Comparison of ENCODE assay signal across 1 cellular context in genomic region chr13:51552027-51552426, GRCh38.
TF ChIP-seq lines count a peak whose summit lies in the region.

No MANE protein-coding gene starts in this region.

TF ChIP-seq in GM23338, 12 proteins besides CTCF, POLR2A, EP300 and RAD21 (continued from another document):
- TF ChIP-seq, protein P1, sequence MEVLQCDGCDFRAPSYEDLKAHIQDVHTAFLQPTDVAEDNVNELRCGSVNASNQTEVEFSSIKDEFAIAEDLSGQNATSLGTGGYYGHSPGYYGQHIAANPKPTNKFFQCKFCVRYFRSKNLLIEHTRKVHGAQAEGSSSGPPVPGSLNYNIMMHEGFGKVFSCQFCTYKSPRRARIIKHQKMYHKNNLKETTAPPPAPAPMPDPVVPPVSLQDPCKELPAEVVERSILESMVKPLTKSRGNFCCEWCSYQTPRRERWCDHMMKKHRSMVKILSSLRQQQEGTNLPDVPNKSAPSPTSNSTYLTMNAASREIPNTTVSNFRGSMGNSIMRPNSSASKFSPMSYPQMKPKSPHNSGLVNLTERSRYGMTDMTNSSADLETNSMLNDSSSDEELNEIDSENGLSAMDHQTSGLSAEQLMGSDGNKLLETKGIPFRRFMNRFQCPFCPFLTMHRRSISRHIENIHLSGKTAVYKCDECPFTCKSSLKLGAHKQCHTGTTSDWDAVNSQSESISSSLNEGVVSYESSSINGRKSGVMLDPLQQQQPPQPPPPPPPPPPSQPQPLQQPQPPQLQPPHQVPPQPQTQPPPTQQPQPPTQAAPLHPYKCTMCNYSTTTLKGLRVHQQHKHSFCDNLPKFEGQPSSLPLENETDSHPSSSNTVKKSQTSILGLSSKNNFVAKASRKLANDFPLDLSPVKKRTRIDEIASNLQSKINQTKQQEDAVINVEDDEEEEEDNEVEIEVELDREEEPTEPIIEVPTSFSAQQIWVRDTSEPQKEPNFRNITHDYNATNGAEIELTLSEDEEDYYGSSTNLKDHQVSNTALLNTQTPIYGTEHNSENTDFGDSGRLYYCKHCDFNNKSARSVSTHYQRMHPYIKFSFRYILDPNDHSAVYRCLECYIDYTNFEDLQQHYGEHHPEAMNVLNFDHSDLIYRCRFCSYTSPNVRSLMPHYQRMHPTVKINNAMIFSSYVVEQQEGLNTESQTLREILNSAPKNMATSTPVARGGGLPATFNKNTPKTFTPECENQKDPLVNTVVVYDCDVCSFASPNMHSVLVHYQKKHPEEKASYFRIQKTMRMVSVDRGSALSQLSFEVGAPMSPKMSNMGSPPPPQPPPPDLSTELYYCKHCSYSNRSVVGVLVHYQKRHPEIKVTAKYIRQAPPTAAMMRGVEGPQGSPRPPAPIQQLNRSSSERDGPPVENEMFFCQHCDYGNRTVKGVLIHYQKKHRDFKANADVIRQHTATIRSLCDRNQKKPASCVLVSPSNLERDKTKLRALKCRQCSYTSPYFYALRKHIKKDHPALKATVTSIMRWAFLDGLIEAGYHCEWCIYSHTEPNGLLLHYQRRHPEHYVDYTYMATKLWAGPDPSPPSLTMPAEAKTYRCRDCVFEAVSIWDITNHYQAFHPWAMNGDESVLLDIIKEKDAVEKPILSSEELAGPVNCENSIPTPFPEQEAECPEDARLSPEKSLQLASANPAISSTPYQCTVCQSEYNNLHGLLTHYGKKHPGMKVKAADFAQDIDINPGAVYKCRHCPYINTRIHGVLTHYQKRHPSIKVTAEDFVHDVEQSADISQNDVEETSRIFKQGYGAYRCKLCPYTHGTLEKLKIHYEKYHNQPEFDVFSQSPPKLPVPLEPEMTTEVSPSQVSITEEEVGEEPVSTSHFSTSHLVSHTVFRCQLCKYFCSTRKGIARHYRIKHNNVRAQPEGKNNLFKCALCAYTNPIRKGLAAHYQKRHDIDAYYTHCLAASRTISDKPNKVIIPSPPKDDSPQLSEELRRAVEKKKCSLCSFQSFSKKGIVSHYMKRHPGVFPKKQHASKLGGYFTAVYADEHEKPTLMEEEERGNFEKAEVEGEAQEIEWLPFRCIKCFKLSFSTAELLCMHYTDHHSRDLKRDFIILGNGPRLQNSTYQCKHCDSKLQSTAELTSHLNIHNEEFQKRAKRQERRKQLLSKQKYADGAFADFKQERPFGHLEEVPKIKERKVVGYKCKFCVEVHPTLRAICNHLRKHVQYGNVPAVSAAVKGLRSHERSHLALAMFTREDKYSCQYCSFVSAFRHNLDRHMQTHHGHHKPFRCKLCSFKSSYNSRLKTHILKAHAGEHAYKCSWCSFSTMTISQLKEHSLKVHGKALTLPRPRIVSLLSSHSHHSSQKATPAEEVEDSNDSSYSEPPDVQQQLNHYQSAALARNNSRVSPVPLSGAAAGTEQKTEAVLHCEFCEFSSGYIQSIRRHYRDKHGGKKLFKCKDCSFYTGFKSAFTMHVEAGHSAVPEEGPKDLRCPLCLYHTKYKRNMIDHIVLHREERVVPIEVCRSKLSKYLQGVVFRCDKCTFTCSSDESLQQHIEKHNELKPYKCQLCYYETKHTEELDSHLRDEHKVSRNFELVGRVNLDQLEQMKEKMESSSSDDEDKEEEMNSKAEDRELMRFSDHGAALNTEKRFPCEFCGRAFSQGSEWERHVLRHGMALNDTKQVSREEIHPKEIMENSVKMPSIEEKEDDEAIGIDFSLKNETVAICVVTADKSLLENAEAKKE (CRISPR knock-in tag; IDR thresholded peaks at IDR 0.05) = no peak
- TF ChIP-seq CREB1 (CRISPR knock-in tag; IDR thresholded peaks at IDR 0.05; ENCODE audit: low read depth) = no peak
- TF ChIP-seq NANOG (IDR thresholded peaks at IDR 0.05; ENCODE audit: borderline replicate concordance) = no peak
- no peak for TF ChIP-seq ZNF114 (CRISPR knock-in tag; IDR thresholded peaks at IDR 0.05)
